In the genomic region with DNA sequence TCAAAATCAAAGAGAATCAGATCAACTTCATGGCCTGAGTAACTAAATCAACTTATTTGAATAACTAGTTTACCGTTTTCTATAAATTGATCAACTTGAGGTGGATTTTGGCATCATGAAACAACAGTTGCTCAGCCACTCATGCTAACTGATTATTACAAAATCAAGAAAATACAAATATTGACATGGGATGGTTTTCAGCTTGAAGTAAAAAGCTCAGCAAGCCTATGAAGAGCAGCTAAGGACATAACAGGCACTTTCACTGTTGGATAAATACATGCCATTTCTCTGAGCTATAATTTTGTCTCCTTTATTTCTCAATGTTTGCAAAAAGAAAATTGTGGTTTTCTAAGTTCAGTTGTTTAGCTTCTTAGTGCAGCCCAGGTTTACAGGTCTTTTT, we compare ENCODE assay signal across 9 cellular contexts. TPM values are rescaled to one million over a fixed set of nuclear protein-coding genes. Genes with fewer than 3 reads are reported as not detected.
"Had no signal": no experiment of that assay in that cellular context is flagged by ENCODE, and none has a peak within 500 bp of the region (broad histone marks: within the 10 kb centered on the region; RNA-seq: fewer than 3 reads in every experiment).

No MANE protein-coding gene starts in this region.

- FAIRE-seq: H1, H54, HTR-8/SVneo had no signal

- H3K4me2 ChIP-seq: GM23338 had no signal

- ATAC-seq: GM23338 had no signal

- H3K4me3 ChIP-seq: GM23338 had no signal

- DNase-seq: H9, HCEC 1CT, KBM-7 had no signal

- H2AFZ ChIP-seq: GM23338 had no signal

RNA-seq across cellular contexts. Expression of a gene that starts 18.9 kb away (rescaled TPM):
- total RNA-seq: H1, H9, HT-29 had no signal
- polyA plus RNA-seq: IgD-negative memory B cell had no signal
